In the genomic region with DNA sequence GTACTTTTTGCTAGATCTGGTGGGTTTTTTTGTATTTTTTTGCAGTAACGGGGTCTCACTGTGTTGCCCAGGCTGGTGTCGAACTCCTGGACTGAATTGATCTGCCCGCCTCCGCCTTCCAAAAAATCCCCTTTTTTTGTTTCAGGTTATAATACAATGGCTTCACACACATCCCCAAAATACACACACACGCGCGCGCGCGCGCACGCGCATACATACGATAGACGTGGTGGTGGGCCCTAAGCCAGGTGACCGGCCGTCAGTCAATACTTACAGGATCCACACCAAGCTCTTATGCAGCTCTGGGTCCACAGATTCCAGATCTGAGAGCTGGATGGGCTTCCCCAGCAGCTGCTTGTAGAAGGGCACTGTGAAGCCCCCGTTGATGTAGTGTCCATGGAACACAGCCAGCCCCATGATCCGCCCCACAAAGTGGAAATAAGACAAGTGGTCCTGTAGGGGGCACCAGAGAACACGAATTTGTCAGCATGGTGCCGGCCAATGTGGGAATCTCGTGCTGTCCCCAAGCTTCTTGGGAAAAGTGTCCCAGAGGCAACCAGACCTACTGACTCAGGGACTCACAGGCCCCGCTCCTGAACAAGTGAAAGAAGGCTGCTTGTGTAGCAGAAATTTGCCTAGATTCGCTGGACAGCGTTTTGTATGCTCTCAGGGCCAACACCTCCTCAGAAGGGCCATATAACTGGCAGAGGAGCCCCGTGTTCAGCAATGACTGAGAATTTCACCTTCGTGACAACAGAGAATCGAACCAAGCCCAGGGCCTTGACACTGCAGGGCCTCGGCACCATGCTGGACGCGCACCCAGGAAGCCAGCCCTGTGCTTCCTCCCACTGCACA, we compare ENCODE assay signal across 8 cellular contexts.
A peak's percentile ranks its signal among the peaks of the same experiment; 100 is the strongest.
DNase-seq lines count a peak whose midpoint lies in the region; ATAC-seq, FAIRE-seq and TF ChIP-seq lines count a peak whose summit lies in the region.

No MANE protein-coding gene starts in this region.

- no peaks in the 10 kb centered on the region for H3K79me2 ChIP-seq in GM12878 (ENCODE audit: control insufficient read depth, insufficient read depth, low read length)

- H3K4me3 ChIP-seq in GM12878 (no peak overlapping the region), sigmoid colon (no peak overlapping the region)

- SMC1A ChIA-PET in GM12878 (lab: Charles Lee; ENCODE audit: uncharacterized antibody, unreplicated experiment): interaction anchor here (0.5 to 1.5 kb wide), 2 partner anchors 81 to 271 kb away, joined by 3 to 11 read pairs; no protein-coding TSS in a partner anchor

- DNase-seq in GM10266 (ENCODE audit: extremely low spot score) (peak; percentile 79), NCI-H1417 treated with DMSO at 0.1 percent for 48 hours (lab: John Stamatoyannopoulos, UW) (peak; percentile 25), T-helper 22 cell (ENCODE audit: low read depth) (peak; percentile 9), GM12878 (ENCODE audit: low read depth, low spot score) (peak; percentile 9), hypothalamus (lab: John Stamatoyannopoulos, UW) (peak in 50 of 51 donors; percentile 12 to 88 (median 64)), sigmoid colon (peak; percentile 93)

- H3K36me3 ChIP-seq in GM12878 (ENCODE audit: control insufficient read depth in 2 of 2, insufficient read depth in 2 of 2, low read length in 1 of 2): peaks cover 18 to 33% of the 10 kb centered on the region in 2 experiments
- peaks cover 23 to 94% (median 59%) of the 10 kb centered on the region in 4 donors for H3K36me3 ChIP-seq in sigmoid colon

- H2AFZ ChIP-seq in GM12878 (ENCODE audit: control insufficient read depth, low read depth, low read length): no peak overlapping the region

- FAIRE-seq in GM12878 (lab: Jason Lieb, UNC): peak; percentile 81

- intact Hi-C loops in GM12878 (cut with micrococcal nuclease; ENCODE audit: unreplicated experiment) (loop anchor here (1.0 to 5.0 kb wide), 2 partner anchors 102 to 273 kb away; a partner anchor contains a TSS), sigmoid colon (cut with DNase I) (loop anchor here (1.0 kb wide), 1 partner anchor 273 kb away; no protein-coding TSS in a partner anchor)

- no peaks in the 10 kb centered on the region for H3K9me3 ChIP-seq in GM12878 (replicated peaks; ENCODE audit: control insufficient read depth, insufficient read depth, low read length)
- no peaks in the 10 kb centered on the region for H3K9me3 ChIP-seq in sigmoid colon

- TF ChIP-seq RAD21 in GM12878 (IDR thresholded peaks at IDR 0.05; ENCODE audit: insufficient read depth, low read depth, low read length): peak; percentile 86

- BruUV-seq in GM12878 (replicated peaks; lab: Mats Ljungman, UMichigan): no TSS peak

- CTCF ChIA-PET in GM12878 (lab: Yijun Ruan, JAX): interaction anchor here (0.7 to 3.4 kb wide), 8 partner anchors 10 to 290 kb away, joined by 3 to 27 read pairs (median 4); no protein-coding TSS in a partner anchor

- no peaks in the 10 kb centered on the region for H4K20me1 ChIP-seq in GM12878 (ENCODE audit: control insufficient read depth, insufficient read depth)

- TF ChIP-seq CTCF in GM10266 (IDR thresholded peaks at IDR 0.05; ENCODE audit: control insufficient read depth, insufficient read depth, low read depth, missing control alignments): peak; percentile 75
- peak; percentile 63 to 85 (median 64) for TF ChIP-seq CTCF in GM12878 (IDR thresholded peaks at IDR 0.05 in 2 of 3, conservative IDR thresholded peaks at IDR 0.05 in 1 of 3; ENCODE audit: control insufficient read depth in 2 of 3, extremely low read depth in 1 of 3, insufficient read depth in 1 of 3, low read depth in 3 of 3, low read length in 3 of 3)
- peak; percentile 46 to 82 (median 78) for TF ChIP-seq CTCF in sigmoid colon (IDR thresholded peaks at IDR 0.05)

- H3K4me2 ChIP-seq in GM12878 (ENCODE audit: control insufficient read depth, insufficient read depth): no peak overlapping the region

- POLR2A ChIA-PET in GM12878 (lab: Charles Lee): no interaction called here

- TF ChIP-seq EP300 in GM12878 (IDR thresholded peaks at IDR 0.05; ENCODE audit: borderline replicate concordance in 1 of 2, control insufficient read depth in 1 of 2, low read depth in 2 of 2, low read length in 2 of 2): no peak
- TF ChIP-seq EP300 in sigmoid colon (IDR thresholded peaks at IDR 0.05): no peak

- H3K27me3 ChIP-seq in GM12878 (replicated peaks in 1 of 2; ENCODE audit: control insufficient read depth in 2 of 2, insufficient read depth in 2 of 2, low read length in 1 of 2): no peaks in the 10 kb centered on the region
- no peaks in the 10 kb centered on the region for H3K27me3 ChIP-seq in sigmoid colon

- in situ Hi-C loops in GM12878 (cut with MboI): loop anchor here (5.0 kb wide), 1 partner anchor 272 kb away; no protein-coding TSS in a partner anchor

- WGBS in GM12878 (ENCODE audit: insufficient coverage, insufficient replicate concordance, low lambda C conversion rate, missing lambda C conversion rate): 74% methylated on average over 31 of the region's 31 CpGs
- 58 to 73% methylated on average over 31 of the region's 31 CpGs for WGBS in sigmoid colon, 2 donors

- ATAC-seq in GM12878 (peak; percentile 94), HG03196 (IDR thresholded peaks at IDR 0.05; ENCODE audit: unreplicated experiment) (no peak), HG03469 (IDR thresholded peaks at IDR 0.05; ENCODE audit: unreplicated experiment) (no peak)

- H3K4me1 ChIP-seq in GM12878 (ENCODE audit: control insufficient read depth, insufficient read depth, low read length): no peaks in the 10 kb centered on the region; the same call in 1 of the 2 replicates
- peaks cover 0 to 16% (median 8%) of the 10 kb centered on the region in 4 donors for H3K4me1 ChIP-seq in sigmoid colon

- no peak overlapping the region for H3K27ac ChIP-seq in GM12878 (ENCODE audit: control insufficient read depth, insufficient read depth)
- H3K27ac ChIP-seq in sigmoid colon: peak overlapping the region; percentile 48 to 56 (median 54)

- TF ChIP-seq POLR2A in GM12878 (IDR thresholded peaks at IDR 0.05; ENCODE audit: low read depth, low read length) (0 out of 2 replicates have a peak, but pooled peaks have one; percentile 23), sigmoid colon (IDR thresholded peaks at IDR 0.05) (no peak)

- RAD21 ChIA-PET in GM12878 (lab: Charles Lee; ENCODE audit: unreplicated experiment): interaction anchor here (0.9 kb wide), 1 partner anchor 273 kb away, joined by 4 read pairs; no protein-coding TSS in a partner anchor

- H3K9ac ChIP-seq in GM12878 (ENCODE audit: control insufficient read depth, insufficient read depth, low read length): no peak overlapping the region

TF ChIP-seq in GM12878, 131 proteins besides CTCF, POLR2A, EP300 and RAD21 (continues in another document):
- peak; percentile 26; the same call in 1 of the 2 replicates for TF ChIP-seq BACH1 (IDR thresholded peaks at IDR 0.05; ENCODE audit: borderline replicate concordance)
- no peak for TF ChIP-seq ZNF622 (IDR thresholded peaks at IDR 0.05)
- TF ChIP-seq STAT3 (IDR thresholded peaks at IDR 0.05; ENCODE audit: low read depth, low read length): no peak
- TF ChIP-seq, protein P1, sequence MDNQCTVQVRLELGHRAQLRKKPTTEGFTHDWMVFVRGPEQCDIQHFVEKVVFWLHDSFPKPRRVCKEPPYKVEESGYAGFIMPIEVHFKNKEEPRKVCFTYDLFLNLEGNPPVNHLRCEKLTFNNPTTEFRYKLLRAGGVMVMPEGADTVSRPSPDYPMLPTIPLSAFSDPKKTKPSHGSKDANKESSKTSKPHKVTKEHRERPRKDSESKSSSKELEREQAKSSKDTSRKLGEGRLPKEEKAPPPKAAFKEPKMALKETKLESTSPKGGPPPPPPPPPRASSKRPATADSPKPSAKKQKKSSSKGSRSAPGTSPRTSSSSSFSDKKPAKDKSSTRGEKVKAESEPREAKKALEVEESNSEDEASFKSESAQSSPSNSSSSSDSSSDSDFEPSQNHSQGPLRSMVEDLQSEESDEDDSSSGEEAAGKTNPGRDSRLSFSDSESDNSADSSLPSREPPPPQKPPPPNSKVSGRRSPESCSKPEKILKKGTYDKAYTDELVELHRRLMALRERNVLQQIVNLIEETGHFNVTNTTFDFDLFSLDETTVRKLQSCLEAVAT (IDR thresholded peaks at IDR 0.05): no peak
- TF ChIP-seq EZH2 (IDR thresholded peaks at IDR 0.05; ENCODE audit: borderline replicate concordance, control insufficient read depth, low read depth, low read length): no peak
- TF ChIP-seq HDAC6 (IDR thresholded peaks at IDR 0.05; ENCODE audit: unreplicated experiment): no peak
- TF ChIP-seq, protein P2, sequence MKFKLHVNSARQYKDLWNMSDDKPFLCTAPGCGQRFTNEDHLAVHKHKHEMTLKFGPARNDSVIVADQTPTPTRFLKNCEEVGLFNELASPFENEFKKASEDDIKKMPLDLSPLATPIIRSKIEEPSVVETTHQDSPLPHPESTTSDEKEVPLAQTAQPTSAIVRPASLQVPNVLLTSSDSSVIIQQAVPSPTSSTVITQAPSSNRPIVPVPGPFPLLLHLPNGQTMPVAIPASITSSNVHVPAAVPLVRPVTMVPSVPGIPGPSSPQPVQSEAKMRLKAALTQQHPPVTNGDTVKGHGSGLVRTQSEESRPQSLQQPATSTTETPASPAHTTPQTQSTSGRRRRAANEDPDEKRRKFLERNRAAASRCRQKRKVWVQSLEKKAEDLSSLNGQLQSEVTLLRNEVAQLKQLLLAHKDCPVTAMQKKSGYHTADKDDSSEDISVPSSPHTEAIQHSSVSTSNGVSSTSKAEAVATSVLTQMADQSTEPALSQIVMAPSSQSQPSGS (IDR thresholded peaks at IDR 0.05; ENCODE audit: low read length): no peak
- no peak for TF ChIP-seq RBBP5 (conservative IDR thresholded peaks at IDR 0.05)
- TF ChIP-seq RAD51 (IDR thresholded peaks at IDR 0.05): no peak
- no peak for TF ChIP-seq ESRRA (IDR thresholded peaks at IDR 0.05; ENCODE audit: low read length)
- TF ChIP-seq IKZF2 (IDR thresholded peaks at IDR 0.05): peak in 1 of 2 experiments; percentile 27; a peak in 1 of 4 replicates
- no peak for TF ChIP-seq SUPT20H (IDR thresholded peaks at IDR 0.05; ENCODE audit: borderline replicate concordance, control insufficient read depth, low read depth, low read length)
- peak; percentile 44 to 46; a peak in 2 of 4 replicates for TF ChIP-seq BHLHE40 (IDR thresholded peaks at IDR 0.05; ENCODE audit: borderline replicate concordance in 1 of 2, low read depth in 2 of 2, low read length in 1 of 2)
- TF ChIP-seq CBX5 (IDR thresholded peaks at IDR 0.05; ENCODE audit: low read depth): no peak
- TF ChIP-seq SMAD1 (IDR thresholded peaks at IDR 0.05; ENCODE audit: low read depth, partially characterized antibody): no peak
- peak; percentile 50; the same call in 1 of the 2 replicates for TF ChIP-seq YY1 (IDR thresholded peaks at IDR 0.05; ENCODE audit: low read depth, low read length)

Comparison
In these comparisons a context has a peak if more than half of its experiments do, and no peak if none do; other contexts are left out.
1. DNase-seq: peak in every context shown above with its lines; median percentile 93 in sigmoid colon; 79 in GM10266; 64 in hypothalamus; 25 in NCI-H1417 treated with DMSO at 0.1 percent for 48 hours; 9 in T-helper 22 cell; 9 in GM12878.